21 cellular contexts compared by ENCODE assay signal in genomic region chr12:107593713-107594381, GRCh38.
DNase-seq lines count a peak whose midpoint lies in the region; ATAC-seq lines count a peak whose summit lies in the region.
"Had no signal": no experiment of that assay in that cellular context is flagged by ENCODE, and none has a peak within 500 bp of the region (broad histone marks: within the 10 kb centered on the region; RNA-seq: fewer than 3 reads in every experiment).

No MANE protein-coding gene starts in this region.

- no peaks in the 10 kb centered on the region for H3K27me3 ChIP-seq in trophoblast cell (ENCODE audit: insufficient read depth, low read length)
- H3K27me3 ChIP-seq: body of pancreas, heart left ventricle had no signal

- H3K4me1 Mint-ChIP-seq in activated T-cell treated with anti-CD3 and anti-CD28 coated beads, Interleukin-2, amount 50 U/mL, for 72 hours (ENCODE audit: low read depth) = no peaks in the 10 kb centered on the region
- H3K4me1 Mint-ChIP-seq: activated naive CD4-positive, alpha-beta T cell treated with anti-CD3 and anti-CD28 coated beads, Interleukin-2, amount 50 U/mL, for 24 hours had no signal

- H3K18ac ChIP-seq in trophoblast cell (ENCODE audit: low read length) = no peak overlapping the region

- no peak overlapping the region for H3K27ac ChIP-seq in trophoblast cell (ENCODE audit: low read depth, low read length)
- H3K27ac ChIP-seq: body of pancreas, heart left ventricle, KMS-11, RWPE1 had no signal

- peaks cover 3 to 5% of the 10 kb centered on the region in 2 donors for H3K36me3 Mint-ChIP-seq in activated T-cell treated with anti-CD3 and anti-CD28 coated beads, Interleukin-2, amount 50 U/mL, for 72 hours (ENCODE audit: insufficient read depth in 2 of 2)

- no peak for ATAC-seq in activated T-cell treated with anti-CD3 and anti-CD28 coated beads, Interleukin-2, amount 50 U/mL, for 72 hours (replicated peaks in 1 of 2)
- peak; percentile 56 for ATAC-seq in HG03520 (IDR thresholded peaks at IDR 0.05; ENCODE audit: unreplicated experiment)
- ATAC-seq in HG02884 (IDR thresholded peaks at IDR 0.05; ENCODE audit: unreplicated experiment) = no peak
- no peak for ATAC-seq in GM19452 (IDR thresholded peaks at IDR 0.05; ENCODE audit: unreplicated experiment)
- ATAC-seq: body of pancreas, heart left ventricle, mucosa of descending colon, right cardiac atrium had no signal

- no peak overlapping the region for H3K4me3 Mint-ChIP-seq in activated T-cell treated with anti-CD3 and anti-CD28 coated beads, Interleukin-2, amount 50 U/mL, for 72 hours
- H3K4me3 Mint-ChIP-seq: activated naive CD4-positive, alpha-beta T cell treated with anti-CD3 and anti-CD28 coated beads, Interleukin-2, amount 50 U/mL, for 24 hours; HFFc6; T-helper 1 cell treated with Interleukin-12 subunit alpha and Interleukin-12 subunit beta and Interleukin-4 antibody, amounts not matched to agents 30 μg/mL and 1 μg/mL, for 36 hours had no signal

- no peaks in the 10 kb centered on the region for H3K79me2 ChIP-seq in trophoblast cell (ENCODE audit: control insufficient read depth, insufficient read depth, low read length, poor library complexity)

- no peak overlapping the region for H2AFZ ChIP-seq in trophoblast cell (ENCODE audit: insufficient read depth, low read length, poor library complexity)

- WGBS in trophoblast cell (ENCODE audit: extremely low coverage, insufficient coverage, insufficient read length) = no CpG with 5 or more reads among the region's 7 CpGs

- DNase-seq in activated T-cell treated with anti-CD3 and anti-CD28 coated beads, Interleukin-2, amount 50 U/mL, for 72 hours = no peak
- no peak for DNase-seq in activated T-cell treated with anti-CD3 and anti-CD28 coated beads, Interleukin-2, amount 50 U/mL, for 1 hour
- DNase-seq in RPMI7951 (ENCODE audit: low read depth) = peak; percentile 30
- peak; percentile 15 to 42 for DNase-seq in trophoblast cell
- no peak for DNase-seq in NCI-H1105 (lab: John Stamatoyannopoulos, UW)
- DNase-seq: body of pancreas, DMS153, heart left ventricle, HFFc6, mucosa of descending colon, NCI-H2029 treated with DMSO at 0.1 percent for 48 hours, NCI-H748 treated with DMSO at 0.1 percent for 48 hours, nucleus accumbens, right cardiac atrium had no signal

- H3K4me2 ChIP-seq in trophoblast cell (ENCODE audit: low read length) = no peak overlapping the region
- H3K4me2 ChIP-seq: KMS-11 had no signal

- H3K9ac ChIP-seq in trophoblast cell (ENCODE audit: low read length) = no peak overlapping the region
- H3K9ac ChIP-seq: KMS-11 had no signal

- no peak overlapping the region for H2BK12ac ChIP-seq in trophoblast cell (ENCODE audit: low read length)

- H3K4ac ChIP-seq in trophoblast cell (ENCODE audit: low read depth, low read length) = no peak overlapping the region

- H3K27me3 Mint-ChIP-seq in activated T-cell treated with anti-CD3 and anti-CD28 coated beads, Interleukin-2, amount 50 U/mL, for 72 hours (ENCODE audit: low read depth) = no peaks in the 10 kb centered on the region
- H3K27me3 Mint-ChIP-seq: activated naive CD4-positive, alpha-beta T cell treated with anti-CD3 and anti-CD28 coated beads, Interleukin-2, amount 50 U/mL, for 24 hours had no signal

- H4K8ac ChIP-seq in trophoblast cell (ENCODE audit: low read depth, low read length) = no peak overlapping the region

- no peaks in the 10 kb centered on the region for H3K36me3 ChIP-seq in trophoblast cell (ENCODE audit: control insufficient read depth in 1 of 2, insufficient read depth in 2 of 2, low read length in 2 of 2)
- H3K36me3 ChIP-seq: heart left ventricle had no signal

- no peak overlapping the region for H3K4me3 ChIP-seq in trophoblast cell (ENCODE audit: low read depth, low read length)
- H3K4me3 ChIP-seq: body of pancreas, heart left ventricle, mucosa of descending colon had no signal

- H3K4me1 ChIP-seq in trophoblast cell (ENCODE audit: control insufficient read depth in 1 of 2, insufficient read depth in 2 of 2, low read length in 2 of 2) = no peaks in the 10 kb centered on the region
- H3K4me1 ChIP-seq: body of pancreas had no signal

- no peaks in the 10 kb centered on the region for H3K79me1 ChIP-seq in trophoblast cell (ENCODE audit: low read length)

- no peak overlapping the region for H4K91ac ChIP-seq in trophoblast cell (ENCODE audit: low read depth, low read length)

- no peak overlapping the region for H2BK120ac ChIP-seq in trophoblast cell (ENCODE audit: insufficient read depth, low read length, poor library complexity)

- peak overlapping the region; percentile 10 for H3K27ac Mint-ChIP-seq in activated T-cell treated with anti-CD3 and anti-CD28 coated beads, Interleukin-2, amount 50 U/mL, for 72 hours
- H3K27ac Mint-ChIP-seq: activated naive CD4-positive, alpha-beta T cell treated with anti-CD3 and anti-CD28 coated beads, Interleukin-2, amount 50 U/mL, for 24 hours; HFFc6; T-helper 1 cell treated with Interleukin-12 subunit alpha and Interleukin-12 subunit beta and Interleukin-4 antibody, amounts not matched to agents 30 μg/mL and 1 μg/mL, for 36 hours had no signal

- no peak overlapping the region for H2AK5ac ChIP-seq in trophoblast cell (ENCODE audit: low read length)

- no peak overlapping the region for H3K23ac ChIP-seq in trophoblast cell (ENCODE audit: low read length)

- H4K12ac ChIP-seq in trophoblast cell (ENCODE audit: low read depth, low read length) = no peak overlapping the region

- H2BK5ac ChIP-seq in trophoblast cell (ENCODE audit: low read depth, low read length, poor library complexity) = no peak overlapping the region

- H3K9me3 ChIP-seq in trophoblast cell (ENCODE audit: insufficient read depth, low read depth, low read length) = peaks cover 4% of the 10 kb centered on the region

- peaks cover 5 to 6% of the 10 kb centered on the region in 2 donors for H3K9me3 Mint-ChIP-seq in activated T-cell treated with anti-CD3 and anti-CD28 coated beads, Interleukin-2, amount 50 U/mL, for 72 hours

- no peak overlapping the region for H3K14ac ChIP-seq in trophoblast cell (ENCODE audit: low read length)

Comparison
In these comparisons a context has a peak if more than half of its experiments do, and no peak if none do; other contexts are left out.
1. DNase-seq: peak in RPMI7951 (single experiment) and trophoblast cell (2 of 2); none in activated T-cell treated with anti-CD3 and anti-CD28 coated beads, Interleukin-2, amount 50 U/mL, for 72 hours (0 of 2), activated T-cell treated with anti-CD3 and anti-CD28 coated beads, Interleukin-2, amount 50 U/mL, for 1 hour (single experiment) and NCI-H1105 (single experiment).